In the genomic region with DNA sequence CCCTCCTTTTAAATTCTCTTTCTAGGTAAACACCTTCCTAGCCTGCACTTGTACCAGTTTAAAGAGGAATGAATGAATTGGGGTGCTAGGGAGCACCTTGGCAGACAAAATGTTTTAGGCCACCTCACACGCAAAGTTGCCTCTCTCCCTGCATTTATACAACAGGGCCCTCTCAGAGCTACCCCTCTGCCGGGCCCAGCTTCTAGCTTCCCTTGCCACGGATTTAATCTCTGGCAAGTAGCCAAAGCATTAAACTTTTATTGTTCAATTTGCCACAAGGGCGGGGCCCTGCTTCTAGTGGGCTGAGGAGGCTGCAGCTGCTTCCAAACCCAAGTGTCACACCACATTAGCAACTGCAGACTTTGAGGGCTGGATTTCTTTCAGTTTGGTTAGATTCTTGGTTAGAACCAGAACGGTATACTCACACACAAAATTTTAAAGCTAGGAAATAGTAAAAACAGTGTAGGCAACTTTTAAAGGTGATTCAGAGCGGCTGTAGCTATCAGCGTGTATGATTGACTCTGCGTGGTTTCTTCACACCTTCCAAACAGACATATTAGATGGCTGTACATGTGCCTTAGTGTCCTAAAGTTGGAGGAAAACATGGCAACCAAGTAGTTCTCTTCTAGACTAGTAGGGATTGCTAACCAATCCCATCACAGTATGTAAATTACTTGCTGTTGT, we compare ENCODE assay signal across 13 cellular contexts. TPM values are rescaled to one million over a fixed set of nuclear protein-coding genes. Genes with fewer than 3 reads are reported as not detected.
DNase-seq lines count a peak whose midpoint lies in the region; ATAC-seq, FAIRE-seq and TF ChIP-seq lines count a peak whose summit lies in the region.
"Had no signal": no experiment of that assay in that cellular context is flagged by ENCODE, and none has a peak within 500 bp of the region (broad histone marks: within the 10 kb centered on the region; RNA-seq: fewer than 3 reads in every experiment).

No MANE protein-coding gene starts in this region.

- no peak overlapping the region for H3K4me2 ChIP-seq in neural progenitor cell

- no peaks in the 10 kb centered on the region for H3K9me3 ChIP-seq in neural progenitor cell (ENCODE audit: low read depth)

- H3K36me3 Mint-ChIP-seq in neural progenitor cell = no peaks in the 10 kb centered on the region

- H3K27me3 Mint-ChIP-seq in neural progenitor cell (ENCODE audit: insufficient read depth, low read depth) = no peaks in the 10 kb centered on the region

- TF ChIP-seq CTCF in VCaP (conservative IDR thresholded peaks at IDR 0.05) (no peak), neural progenitor cell (IDR thresholded peaks at IDR 0.05) (no peak)

- peaks cover 9% of the 10 kb centered on the region for H3K4me1 ChIP-seq in neural progenitor cell

- peak; percentile 16 for DNase-seq in GM03348 (ENCODE audit: low spot score)
- DNase-seq in NCI-H187 treated with DMSO at 0.1 percent for 48 hours (lab: John Stamatoyannopoulos, UW) = peak; percentile 40
- no peak for DNase-seq in neural progenitor cell (ENCODE audit: low spot score)
- DNase-seq in sciatic nerve (ENCODE audit: low spot score) = no peak
- no peak for DNase-seq in cortex of kidney (lab: John Stamatoyannopoulos, UW)
- DNase-seq in GM12892 (ENCODE audit: insufficient read length) = no peak
- DNase-seq: kidney; stimulated activated CD4-positive, alpha-beta T cell treated with anti-CD3 and anti-CD28 coated beads, Interleukin-15, amount 100 ng/mL, for 24 hours; trophoblast cell had no signal

- H3K9me3 Mint-ChIP-seq in neural progenitor cell = no peaks in the 10 kb centered on the region

- H3K4me1 Mint-ChIP-seq in neural progenitor cell = peaks cover 35% of the 10 kb centered on the region

- peak overlapping the region; percentile 59 for H3K27ac Mint-ChIP-seq in neural progenitor cell

- peaks cover 21% of the 10 kb centered on the region for H3K27me3 ChIP-seq in neural progenitor cell

- no peak overlapping the region for H3K9ac ChIP-seq in neural progenitor cell

- no peak overlapping the region for H3K4me3 Mint-ChIP-seq in neural progenitor cell

- H3K27ac ChIP-seq in VCaP (peak overlapping the region; percentile 38), neural progenitor cell (no peak overlapping the region)

- no peak overlapping the region for H3K4me3 ChIP-seq in neural progenitor cell

- ATAC-seq in HG03354 (IDR thresholded peaks at IDR 0.05; ENCODE audit: poor library complexity, severe bottlenecking, unreplicated experiment) (no peak), sciatic nerve (no peak)

- TF ChIP-seq POLR2A in GM12892 (IDR thresholded peaks at IDR 0.05; ENCODE audit: low read depth, low read length) = no peak

- FAIRE-seq in GM12892 (lab: Jason Lieb, UNC) = no peak
- FAIRE-seq: G401.6, kidney had no signal

- intact Hi-C loops in sciatic nerve (cut with DNase I) = no loop called here

- peaks cover 18% of the 10 kb centered on the region for H3F3A ChIP-seq in neural progenitor cell (ENCODE audit: low read depth)

- H2AFZ ChIP-seq in neural progenitor cell (replicated peaks) = no peak overlapping the region

- peaks cover 4% of the 10 kb centered on the region for H4K20me1 ChIP-seq in neural progenitor cell (ENCODE audit: low read depth)

- H3K79me2 ChIP-seq in neural progenitor cell (ENCODE audit: low read depth) = no peaks in the 10 kb centered on the region

- no peaks in the 10 kb centered on the region for H3K36me3 ChIP-seq in neural progenitor cell

RNA-seq across cellular contexts. Expression of a gene that starts 6.5 kb away (rescaled TPM):
- total RNA-seq in neural progenitor cell (ENCODE audit: low replicate concordance) (1.4 and 1.9 TPM in 2 replicates), sciatic nerve (21.5 TPM)
- polyA plus RNA-seq in GM12892 (2012; ENCODE audit: missing spikeins) = 1.2 TPM

RNA-seq across cellular contexts. Expression of a gene that starts 17.7 kb away (rescaled TPM):
- total RNA-seq in neural progenitor cell (ENCODE audit: low replicate concordance) (not detected in 2 replicates), sciatic nerve (not detected)
- polyA plus RNA-seq in GM12892 (2012; ENCODE audit: missing spikeins) = not detected
- total RNA-seq: kidney, SK-MEL-5 had no signal

Comparison
In these comparisons a context has a peak if more than half of its experiments do, and no peak if none do; other contexts are left out.
1. DNase-seq: peak in GM03348 (single experiment) and NCI-H187 treated with DMSO at 0.1 percent for 48 hours (single experiment); none in neural progenitor cell (single experiment), sciatic nerve (single experiment), cortex of kidney (single experiment) and GM12892 (single experiment).